ENCODE assay signal across 11 cellular contexts in the genomic region with DNA sequence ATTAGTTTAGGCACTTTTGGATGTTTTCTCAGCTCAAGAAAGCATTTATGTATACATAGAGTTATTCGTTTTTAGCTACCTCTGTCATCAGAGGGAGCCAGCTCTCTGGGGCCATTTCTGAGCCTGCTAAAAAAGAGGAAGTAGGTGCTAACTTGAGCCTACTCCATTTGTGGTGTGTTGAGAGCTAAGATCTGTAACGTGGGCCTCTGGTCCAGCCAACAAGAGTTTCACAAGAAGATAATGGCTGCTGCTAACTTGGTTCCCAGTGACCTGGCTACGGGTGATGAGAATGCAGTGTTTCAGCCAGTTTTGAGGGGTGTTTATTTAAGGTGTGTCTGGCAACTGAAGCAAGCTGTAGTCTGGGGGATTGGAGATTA.
DNase-seq lines count a peak whose midpoint lies in the region; ATAC-seq, FAIRE-seq and TF ChIP-seq lines count a peak whose summit lies in the region.
"Had no signal": no experiment of that assay in that cellular context is flagged by ENCODE, and none has a peak within 500 bp of the region (broad histone marks: within the 10 kb centered on the region; RNA-seq: fewer than 3 reads in every experiment).

No MANE protein-coding gene starts in this region.

- H3K9ac ChIP-seq in GM12878 (ENCODE audit: control insufficient read depth, insufficient read depth, low read length): peak overlapping the region; percentile 55
- H3K9ac ChIP-seq: parathyroid adenoma had no signal

- FAIRE-seq in GM12878 (lab: Jason Lieb, UNC): peak; percentile 18

- H2AFZ ChIP-seq in GM12878 (ENCODE audit: control insufficient read depth, low read depth, low read length): peak overlapping the region; percentile 89
- H2AFZ ChIP-seq: parathyroid adenoma had no signal

- H3K9me3 Mint-ChIP-seq in activated CD8-positive, alpha-beta T cell treated with anti-CD3 and anti-CD28 coated beads for 36 hours: peaks cover 15% of the 10 kb centered on the region

- peak; percentile 29; the same call in 1 of the 2 replicates for TF ChIP-seq RAD21 in GM12878 (IDR thresholded peaks at IDR 0.05; ENCODE audit: insufficient read depth, low read depth, low read length)

- TF ChIP-seq EP300 in GM12878 (IDR thresholded peaks at IDR 0.05; ENCODE audit: borderline replicate concordance in 1 of 2, control insufficient read depth in 1 of 2, low read depth in 2 of 2, low read length in 2 of 2): no peak

- H3K27ac ChIP-seq in GM12878 (ENCODE audit: control insufficient read depth, insufficient read depth) (peak overlapping the region; percentile 70), body of pancreas (no peak overlapping the region), dorsolateral prefrontal cortex (peak overlapping the region in 1 of 59 donors; percentile 9)
- H3K27ac ChIP-seq: heart left ventricle, parathyroid adenoma had no signal

- H3K9me3 ChIP-seq in GM12878 (replicated peaks; ENCODE audit: control insufficient read depth, insufficient read depth, low read length) (peaks cover 7% of the 10 kb centered on the region), body of pancreas (no peaks in the 10 kb centered on the region)

- no peaks in the 10 kb centered on the region for H3K27me3 Mint-ChIP-seq in activated CD8-positive, alpha-beta T cell treated with anti-CD3 and anti-CD28 coated beads for 36 hours

- H3K4me1 Mint-ChIP-seq in activated CD8-positive, alpha-beta T cell treated with anti-CD3 and anti-CD28 coated beads for 36 hours (ENCODE audit: low read depth): peaks cover 5% of the 10 kb centered on the region

- H3K36me3 Mint-ChIP-seq in activated CD8-positive, alpha-beta T cell treated with anti-CD3 and anti-CD28 coated beads for 36 hours (ENCODE audit: low read depth): peaks cover 6% of the 10 kb centered on the region

- CTCF ChIA-PET in GM12878 (lab: Yijun Ruan, JAX): interaction anchor here (0.9 to 5.0 kb wide), 34 partner anchors 9 to 630 kb away, joined by 3 to 68 read pairs (median 5); a partner anchor contains a TSS
- CTCF ChIA-PET in activated CD8-positive, alpha-beta T cell treated with anti-CD3 and anti-CD28 coated beads for 36 hours (lab: Charles Lee): interaction anchor here (1.1 to 1.7 kb wide), 2 partner anchors 53 to 55 kb away, joined by 3 to 6 read pairs; no protein-coding TSS in a partner anchor

- H3K79me2 ChIP-seq in GM12878 (ENCODE audit: control insufficient read depth, insufficient read depth, low read length): peaks cover 13% of the 10 kb centered on the region

- H3K4me3 ChIP-seq in GM12878: peak overlapping the region; percentile 39; the same call in 1 of the 2 replicates
- no peak overlapping the region for H3K4me3 ChIP-seq in body of pancreas
- no peak overlapping the region for H3K4me3 ChIP-seq in dorsolateral prefrontal cortex
- H3K4me3 ChIP-seq: heart left ventricle had no signal

- no peaks in the 10 kb centered on the region for H3K27me3 ChIP-seq in GM12878 (replicated peaks in 1 of 2; ENCODE audit: control insufficient read depth in 2 of 2, insufficient read depth in 2 of 2, low read length in 1 of 2)
- no peaks in the 10 kb centered on the region for H3K27me3 ChIP-seq in body of pancreas
- H3K27me3 ChIP-seq in dorsolateral prefrontal cortex: no peaks in the 10 kb centered on the region
- H3K27me3 ChIP-seq: heart left ventricle had no signal

- POLR2A ChIA-PET in GM12878 (lab: Charles Lee): interaction anchor here (0.6 to 11.1 kb wide), 20 partner anchors 9 to 190 kb away, joined by 3 to 77 read pairs (median 4); a partner anchor contains a TSS
- POLR2A ChIA-PET in activated CD8-positive, alpha-beta T cell treated with anti-CD3 and anti-CD28 coated beads for 36 hours (lab: Charles Lee): no interaction called here

- DNase-seq in GM12878 (ENCODE audit: low read depth, low spot score) (peak; percentile 77), body of pancreas (no peak), dorsolateral prefrontal cortex (no peak), NCI-H226 (no peak)
- no peak for DNase-seq in activated CD8-positive, alpha-beta T cell treated with anti-CD3 and anti-CD28 coated beads for 36 hours
- DNase-seq: heart left ventricle, T-helper 9 cell had no signal

- peak overlapping the region; percentile 71 for H3K4me2 ChIP-seq in GM12878 (ENCODE audit: control insufficient read depth, insufficient read depth)

- no TSS peak for BruUV-seq in GM12878 (replicated peaks; lab: Mats Ljungman, UMichigan)

- no peak overlapping the region for H3K4me3 Mint-ChIP-seq in activated CD8-positive, alpha-beta T cell treated with anti-CD3 and anti-CD28 coated beads for 36 hours

- 0% methylated on average over 3 of the region's 3 CpGs for WGBS in GM12878 (ENCODE audit: insufficient coverage, insufficient replicate concordance, low lambda C conversion rate, missing lambda C conversion rate)
- 71 to 83% methylated on average over 3 of the region's 3 CpGs for WGBS in body of pancreas, 2 donors

- RAD21 ChIA-PET in GM12878 (lab: Charles Lee; ENCODE audit: unreplicated experiment): interaction anchor here (0.7 to 9.8 kb wide), 48 partner anchors 10 to 711 kb away, joined by 3 to 100 read pairs (median 4); a partner anchor contains a TSS

- no peaks in the 10 kb centered on the region for H4K20me1 ChIP-seq in GM12878 (ENCODE audit: control insufficient read depth, insufficient read depth)

- TF ChIP-seq CTCF in GM12878 (IDR thresholded peaks at IDR 0.05 in 2 of 3, conservative IDR thresholded peaks at IDR 0.05 in 1 of 3; ENCODE audit: control insufficient read depth in 2 of 3, extremely low read depth in 1 of 3, insufficient read depth in 1 of 3, low read depth in 3 of 3, low read length in 3 of 3) (peak in 2 of 3 experiments; percentile 3 to 15; a peak in 1 of 6 replicates), body of pancreas (IDR thresholded peaks at IDR 0.05) (no peak), dorsolateral prefrontal cortex (IDR thresholded peaks at IDR 0.05 in 54 of 56, conservative IDR thresholded peaks at IDR 0.05 in 2 of 56; ENCODE audit: low read depth in 1 of 56, partially characterized antibody in 56 of 56) (no peak)
- no peak for TF ChIP-seq CTCF in activated CD8-positive, alpha-beta T cell treated with anti-CD3 and anti-CD28 coated beads for 36 hours (IDR thresholded peaks at IDR 0.05)

- TF ChIP-seq POLR2A in GM12878 (IDR thresholded peaks at IDR 0.05; ENCODE audit: low read depth, low read length) (peak; percentile 56), body of pancreas (IDR thresholded peaks at IDR 0.05) (no peak)

- H3K36me3 ChIP-seq in GM12878 (ENCODE audit: control insufficient read depth in 2 of 2, insufficient read depth in 2 of 2, low read length in 1 of 2) (no peaks in the 10 kb centered on the region), body of pancreas (replicated peaks in 1 of 2; ENCODE audit: insufficient read depth in 1 of 2, low read depth in 2 of 2) (no peaks in the 10 kb centered on the region)
- H3K36me3 ChIP-seq: heart left ventricle had no signal

- ATAC-seq in GM18511 (IDR thresholded peaks at IDR 0.05; ENCODE audit: unreplicated experiment) (peak; percentile 78), GM21619 (IDR thresholded peaks at IDR 0.05; ENCODE audit: unreplicated experiment) (peak; percentile 69), HG03469 (IDR thresholded peaks at IDR 0.05; ENCODE audit: unreplicated experiment) (peak; percentile 82), GM12878 (peak; percentile 85), body of pancreas (no peak)
- no peak for ATAC-seq in activated CD8-positive, alpha-beta T cell treated with anti-CD3 and anti-CD28 coated beads for 36 hours
- ATAC-seq: heart left ventricle had no signal

- in situ Hi-C loops in GM12878 (cut with MboI): no loop called here

- H3K4me1 ChIP-seq in GM12878 (ENCODE audit: control insufficient read depth, insufficient read depth, low read length) (peaks cover 54% of the 10 kb centered on the region), body of pancreas (no peaks in the 10 kb centered on the region)
- H3K4me1 ChIP-seq: parathyroid adenoma had no signal

- intact Hi-C loops in GM12878 (cut with micrococcal nuclease; ENCODE audit: unreplicated experiment): no loop called here
- intact Hi-C loops in body of pancreas (cut with DNase I): no loop called here
- intact Hi-C loops in activated CD8-positive, alpha-beta T cell treated with anti-CD3 and anti-CD28 coated beads for 36 hours (cut with micrococcal nuclease): no loop called here
- intact Hi-C loops in dorsolateral prefrontal cortex (cut with DNase I): no loop called here

- no peak overlapping the region for H3K27ac Mint-ChIP-seq in activated CD8-positive, alpha-beta T cell treated with anti-CD3 and anti-CD28 coated beads for 36 hours

- SMC1A ChIA-PET in GM12878 (lab: Charles Lee; ENCODE audit: uncharacterized antibody, unreplicated experiment): interaction anchor here (0.6 to 15.3 kb wide), 49 partner anchors 10 to 195 kb away, joined by 3 to 246 read pairs (median 4); a partner anchor contains a TSS

TF ChIP-seq in GM12878, 131 proteins besides CTCF, POLR2A, EP300 and RAD21 (continues in another document):
- TF ChIP-seq CHD2 (IDR thresholded peaks at IDR 0.05; ENCODE audit: borderline replicate concordance, low read depth, low read length): no peak
- TF ChIP-seq TAF1 (IDR thresholded peaks at IDR 0.05; ENCODE audit: borderline replicate concordance, low read depth, low read length): peak; percentile 83; the same call in 1 of the 2 replicates
- TF ChIP-seq, protein P1, sequence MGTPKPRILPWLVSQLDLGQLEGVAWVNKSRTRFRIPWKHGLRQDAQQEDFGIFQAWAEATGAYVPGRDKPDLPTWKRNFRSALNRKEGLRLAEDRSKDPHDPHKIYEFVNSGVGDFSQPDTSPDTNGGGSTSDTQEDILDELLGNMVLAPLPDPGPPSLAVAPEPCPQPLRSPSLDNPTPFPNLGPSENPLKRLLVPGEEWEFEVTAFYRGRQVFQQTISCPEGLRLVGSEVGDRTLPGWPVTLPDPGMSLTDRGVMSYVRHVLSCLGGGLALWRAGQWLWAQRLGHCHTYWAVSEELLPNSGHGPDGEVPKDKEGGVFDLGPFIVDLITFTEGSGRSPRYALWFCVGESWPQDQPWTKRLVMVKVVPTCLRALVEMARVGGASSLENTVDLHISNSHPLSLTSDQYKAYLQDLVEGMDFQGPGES (IDR thresholded peaks at IDR 0.05): no peak
- TF ChIP-seq EED (IDR thresholded peaks at IDR 0.05; ENCODE audit: low read depth): peak; percentile 31; the same call in 1 of the 2 replicates
- no peak for TF ChIP-seq PAX8 (IDR thresholded peaks at IDR 0.05)
- peak; percentile 70 for TF ChIP-seq FOXM1 (IDR thresholded peaks at IDR 0.05; ENCODE audit: low read depth, low read length)
- TF ChIP-seq YBX1 (IDR thresholded peaks at IDR 0.05): no peak
- TF ChIP-seq ZNF622 (IDR thresholded peaks at IDR 0.05): no peak
- TF ChIP-seq KAT2A (conservative IDR thresholded peaks at IDR 0.05; ENCODE audit: control insufficient read depth, low read depth, low read length): no peak
- TF ChIP-seq SUZ12 (IDR thresholded peaks at IDR 0.05; ENCODE audit: unreplicated experiment): no peak

Comparison
In these comparisons a context has a peak if more than half of its experiments do, and no peak if none do; other contexts are left out.
1. ATAC-seq: peak in GM18511 (single experiment), GM21619 (single experiment), HG03469 (single experiment) and GM12878 (single experiment); none in body of pancreas (single experiment) and activated CD8-positive, alpha-beta T cell treated with anti-CD3 and anti-CD28 coated beads for 36 hours (single experiment).
2. CTCF ChIP-seq: peak in GM12878 (2 of 3); none in body of pancreas (0 of 7), activated CD8-positive, alpha-beta T cell treated with anti-CD3 and anti-CD28 coated beads for 36 hours (single experiment) and dorsolateral prefrontal cortex (0 of 56).